ENCODE assay signal across 16 cellular contexts in genomic region chr1:172673761-172674160, GRCh38. TPM values are rescaled to one million over a fixed set of nuclear protein-coding genes. Genes with fewer than 3 reads are reported as not detected.
A peak's percentile ranks its signal among the peaks of the same experiment; 100 is the strongest.
DNase-seq lines count a peak whose midpoint lies in the region; ATAC-seq and TF ChIP-seq lines count a peak whose summit lies in the region.
"Had no signal": no experiment of that assay in that cellular context is flagged by ENCODE, and none has a peak within 500 bp of the region (broad histone marks: within the 10 kb centered on the region; RNA-seq: fewer than 3 reads in every experiment).

No MANE protein-coding gene starts in this region.

- no peak overlapping the region for H2AK5ac ChIP-seq in trophoblast cell (ENCODE audit: low read length)

- H4K12ac ChIP-seq in trophoblast cell (ENCODE audit: low read depth, low read length), result no peak overlapping the region

- H3K27me3 Mint-ChIP-seq in effector memory CD8-positive, alpha-beta T cell, result no peaks in the 10 kb centered on the region
- H3K27me3 Mint-ChIP-seq: CD8-positive, alpha-beta memory T cell had no signal

- no peak for TF ChIP-seq CTCF in BJ (IDR thresholded peaks at IDR 0.05; ENCODE audit: insufficient read depth, low read depth, low read length)

- peak overlapping the region in 1 of 2 donors; percentile 10 for H3K4me3 Mint-ChIP-seq in effector memory CD8-positive, alpha-beta T cell

- H3K4me2 ChIP-seq in trophoblast cell (ENCODE audit: low read length) (no peak overlapping the region), GM23248 (ENCODE audit: unreplicated experiment) (no peak overlapping the region)

- H3F3A ChIP-seq in GM23248 (ENCODE audit: insufficient read depth), result peaks cover 28% of the 10 kb centered on the region

- H3K9me2 ChIP-seq in GM23248 (ENCODE audit: insufficient read depth), result no peaks in the 10 kb centered on the region

- peak overlapping the region; percentile 82 to 88 for H3K27ac Mint-ChIP-seq in effector memory CD8-positive, alpha-beta T cell

- H3K9ac ChIP-seq in trophoblast cell (ENCODE audit: low read length) (no peak overlapping the region), GM23248 (no peak overlapping the region)
- H3K9ac ChIP-seq: BLaER1 had no signal

- H3K23ac ChIP-seq in trophoblast cell (ENCODE audit: low read length), result no peak overlapping the region

- POLR2A ChIA-PET in BJ (lab: Charles Lee), result no interaction called here

- H3K27me3 ChIP-seq in BJ (ENCODE audit: control insufficient read depth, insufficient read depth, low read length) (no peaks in the 10 kb centered on the region), trophoblast cell (ENCODE audit: insufficient read depth, low read length) (no peaks in the 10 kb centered on the region), GM23248 (replicated peaks; ENCODE audit: insufficient read depth) (no peaks in the 10 kb centered on the region)
- H3K27me3 ChIP-seq: BLaER1 had no signal

- intact Hi-C loops in Right ventricle myocardium inferior (cut with DNase I), result no loop called here

- ATAC-seq in effector memory CD8-positive, alpha-beta T cell (replicated peaks), result no peak
- ATAC-seq in GM18868 (IDR thresholded peaks at IDR 0.05; ENCODE audit: unreplicated experiment) (no peak), Right ventricle myocardium inferior (no peak)
- ATAC-seq: HepG2 had no signal

- no peak overlapping the region for H3K14ac ChIP-seq in trophoblast cell (ENCODE audit: low read length)

- H2BK120ac ChIP-seq in trophoblast cell (ENCODE audit: insufficient read depth, low read length, poor library complexity), result peak overlapping the region; percentile 25

- H4K20me1 ChIP-seq in GM23248 (ENCODE audit: insufficient read depth), result no peaks in the 10 kb centered on the region
- H4K20me1 ChIP-seq: BLaER1 had no signal

- no peaks in the 10 kb centered on the region for H3K9me3 Mint-ChIP-seq in effector memory CD8-positive, alpha-beta T cell
- H3K9me3 Mint-ChIP-seq: CD8-positive, alpha-beta memory T cell had no signal

- peak overlapping the region; percentile 19 for H3K4ac ChIP-seq in trophoblast cell (ENCODE audit: low read depth, low read length)

- H2BK5ac ChIP-seq in trophoblast cell (ENCODE audit: low read depth, low read length, poor library complexity), result peak overlapping the region; percentile 18

- peaks cover 12% of the 10 kb centered on the region for H3K36me3 Mint-ChIP-seq in effector memory CD8-positive, alpha-beta T cell (ENCODE audit: insufficient read depth)

- H2BK12ac ChIP-seq in trophoblast cell (ENCODE audit: low read length), result peak overlapping the region; percentile 37

- H3K4me3 ChIP-seq in BJ (ENCODE audit: low read depth, low read length) (no peak overlapping the region), trophoblast cell (ENCODE audit: low read depth, low read length) (no peak overlapping the region), GM23248 (no peak overlapping the region)
- H3K4me3 ChIP-seq: BLaER1 had no signal

- no CpG with 5 or more reads among the region's 2 CpGs for WGBS in trophoblast cell (ENCODE audit: extremely low coverage, insufficient coverage, insufficient read length)
- WGBS in GM23248 (ENCODE audit: low coverage in 1 of 2, low lambda C conversion rate in 2 of 2, missing lambda C conversion rate in 2 of 2), 2 experiments, result 71 to 75% methylated on average over 2 of the region's 2 CpGs

- H3K4me1 ChIP-seq in trophoblast cell (ENCODE audit: control insufficient read depth in 1 of 2, insufficient read depth in 2 of 2, low read length in 2 of 2), result peaks cover 9 to 21% of the 10 kb centered on the region in 2 experiments
- H3K4me1 ChIP-seq in GM23248 (ENCODE audit: insufficient read depth), result peaks cover 41% of the 10 kb centered on the region

- H3K27ac ChIP-seq in trophoblast cell (ENCODE audit: low read depth, low read length) (peak overlapping the region; percentile 18), GM23248 (no peak overlapping the region)
- H3K27ac ChIP-seq: BLaER1 had no signal

- no peaks in the 10 kb centered on the region for H3K9me3 ChIP-seq in trophoblast cell (ENCODE audit: insufficient read depth, low read depth, low read length)
- no peaks in the 10 kb centered on the region for H3K9me3 ChIP-seq in GM23248 (ENCODE audit: low read depth)

- CTCF ChIA-PET in BJ (lab: Yijun Ruan, JAX), result interaction anchor here (0.8 kb wide), 1 partner anchor 13 kb away, joined by 3 read pairs; no protein-coding TSS in a partner anchor

- H3K4me1 Mint-ChIP-seq in effector memory CD8-positive, alpha-beta T cell (ENCODE audit: low read depth in 2 of 2), result peaks cover 65 to 86% of the 10 kb centered on the region in 2 donors

- H2AFZ ChIP-seq in trophoblast cell (ENCODE audit: insufficient read depth, low read length, poor library complexity) (no peak overlapping the region), GM23248 (no peak overlapping the region)

- H4K91ac ChIP-seq in trophoblast cell (ENCODE audit: low read depth, low read length), result peak overlapping the region; percentile 59

- peaks cover 42% of the 10 kb centered on the region for H3K79me1 ChIP-seq in trophoblast cell (ENCODE audit: low read length)

- peak overlapping the region; percentile 11 for H4K8ac ChIP-seq in trophoblast cell (ENCODE audit: low read depth, low read length)

- H3K36me3 ChIP-seq in BJ (ENCODE audit: control insufficient read depth, insufficient read depth, low read length) (no peaks in the 10 kb centered on the region), trophoblast cell (ENCODE audit: control insufficient read depth in 1 of 2, insufficient read depth in 2 of 2, low read length in 2 of 2) (no peaks in the 10 kb centered on the region), GM23248 (ENCODE audit: low read depth) (no peaks in the 10 kb centered on the region)
- H3K36me3 ChIP-seq: BLaER1 had no signal

- H3K18ac ChIP-seq in trophoblast cell (ENCODE audit: low read length), result no peak overlapping the region

- in situ Hi-C loops in GM23248 (cut with MboI), result no loop called here

- peak; percentile 21 for DNase-seq in BJ (ENCODE audit: low read depth)
- peak; percentile 46 for DNase-seq in M059J (ENCODE audit: low read depth)
- no peak for DNase-seq in effector memory CD8-positive, alpha-beta T cell
- DNase-seq in trophoblast cell, result peak in 1 of 2 donors; percentile 61
- DNase-seq in GM23248, result no peak
- DNase-seq in Right ventricle myocardium inferior (ENCODE audit: missing footprints), result no peak
- DNase-seq: ACHN; CD8-positive, alpha-beta memory T cell; NCI-H187 treated with DMSO at 0.1 percent for 48 hours; NCI-H446 treated with DMSO at 0.1 percent for 48 hours; NCI-H774; SHP77 treated with DMSO at 0.1 percent for 48 hours had no signal

- H3K79me2 ChIP-seq in trophoblast cell (ENCODE audit: control insufficient read depth, insufficient read depth, low read length, poor library complexity), result no peaks in the 10 kb centered on the region
- no peaks in the 10 kb centered on the region for H3K79me2 ChIP-seq in GM23248 (ENCODE audit: insufficient read depth)

RNA-seq across cellular contexts. Expression of gene FASLG, which starts 14.9 kb away (rescaled TPM):
- not detected in 2 replicates for polyA plus RNA-seq in BJ (2011; rRNA removed)
- not detected in 2 replicates for polyA minus RNA-seq in BJ (2011; rRNA and poly(A)+ RNA removed)
- total RNA-seq in M059J (2014; rRNA removed; shearing (Covaris generic)), result not detected in 2 replicates
- 0.31 and 0.37 TPM in 2 replicates for polyA plus RNA-seq in trophoblast cell (2013)
- total RNA-seq in GM23248 (2014; rRNA removed; shearing (Covaris generic)), result not detected in 2 replicates
- polyA plus RNA-seq in GM23248 (2016; fragmentation: Nextera tagmentation; extraction: Ambion mirVana), result not detected in 2 replicates
- total RNA-seq in Right ventricle myocardium inferior, result 0.16 TPM
- total RNA-seq: H4, HepG2 had no signal

Comparison
In these comparisons a context has a peak if more than half of its experiments do, and no peak if none do; other contexts are left out.
1. DNase-seq: peak in BJ (single experiment) and M059J (single experiment); none in effector memory CD8-positive, alpha-beta T cell (0 of 3), GM23248 (single experiment) and Right ventricle myocardium inferior (single experiment).